ENCODE assay signal across 5 cellular contexts in the genomic region with DNA sequence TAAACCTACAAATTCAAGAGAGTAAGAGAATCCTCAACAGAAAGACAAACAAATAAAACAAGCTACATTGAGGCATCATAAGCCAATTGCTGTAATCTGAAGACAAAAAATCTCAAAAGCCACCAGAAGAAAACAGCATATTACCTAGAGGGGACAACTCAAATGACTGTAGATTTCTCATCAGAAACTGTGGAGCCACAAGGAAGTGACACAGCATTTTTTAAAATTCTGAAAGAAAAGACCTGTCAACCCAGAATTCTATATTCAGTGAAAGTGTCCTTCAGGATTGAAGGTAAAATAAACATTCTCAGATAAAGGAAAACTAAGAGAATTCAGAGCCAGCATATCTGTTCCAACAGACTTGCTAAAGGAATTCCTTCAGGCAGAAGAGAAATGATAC.
"Had no signal": no experiment of that assay in that cellular context is flagged by ENCODE, and none has a peak within 500 bp of the region (broad histone marks: within the 10 kb centered on the region; RNA-seq: fewer than 3 reads in every experiment).

No MANE protein-coding gene starts in this region.

- H3K4me1 Mint-ChIP-seq: GM23338, H9, IgD-negative memory B cell had no signal

- H3K4me3 Mint-ChIP-seq: GM23338, H9, IgD-negative memory B cell had no signal

- H2AFZ ChIP-seq: GM23338 had no signal

- H3K4me3 ChIP-seq: GM23338 had no signal

- ATAC-seq: GM23338 had no signal

- DNase-seq: H9, HCEC 1CT, KG1 had no signal

- H3K9me3 Mint-ChIP-seq: GM23338 had no signal

- H3K4me2 ChIP-seq: GM23338 had no signal

- H3K27ac Mint-ChIP-seq: GM23338, H9 had no signal
